Comparison of ENCODE assay signal across 32 cellular contexts in the genomic region with DNA sequence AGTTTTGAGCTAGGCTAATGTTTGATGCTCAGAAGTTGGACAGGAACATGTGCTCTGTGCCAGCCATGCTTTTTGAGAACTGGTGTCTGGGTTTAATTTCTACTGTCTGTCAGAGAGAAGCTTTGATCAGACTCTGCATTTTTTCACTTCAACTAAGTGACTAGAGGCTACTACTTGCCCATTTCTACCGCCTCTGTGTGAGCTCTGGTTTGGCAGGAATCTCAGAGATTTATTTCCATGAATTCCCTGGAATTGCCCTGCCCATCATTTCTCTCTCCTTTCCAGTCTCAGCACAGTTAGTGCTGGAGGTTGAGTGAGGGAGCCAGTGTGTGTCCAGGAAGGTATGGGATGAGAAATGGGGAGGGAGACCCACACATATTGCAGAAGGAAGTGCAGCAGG.
DNase-seq lines count a peak whose midpoint lies in the region; TF ChIP-seq lines count a peak whose summit lies in the region.
"Had no signal": no experiment of that assay in that cellular context is flagged by ENCODE, and none has a peak within 500 bp of the region (broad histone marks: within the 10 kb centered on the region; RNA-seq: fewer than 3 reads in every experiment).

No MANE protein-coding gene starts in this region.

- H3K4me1 ChIP-seq in SJSA1 (replicated peaks): peaks cover 28% of the 10 kb centered on the region
- peaks cover 9% of the 10 kb centered on the region for H3K4me1 ChIP-seq in smooth muscle cell (ENCODE audit: low read depth)
- H3K4me1 ChIP-seq in CD8-positive, alpha-beta memory T cell (ENCODE audit: insufficient read depth, low read length): no peaks in the 10 kb centered on the region
- no peaks in the 10 kb centered on the region for H3K4me1 ChIP-seq in spleen
- H3K4me1 ChIP-seq: ascending aorta, Caco-2, SJCRH30, upper lobe of left lung had no signal

- H3K36me3 Mint-ChIP-seq in CD8-positive, alpha-beta memory T cell: no peaks in the 10 kb centered on the region
- H3K36me3 Mint-ChIP-seq: activated naive CD8-positive, alpha-beta T cell; naive B cell had no signal

- H3K27ac ChIP-seq in SJSA1 (0 out of 2 replicates have a peak overlapping the region, but pooled peaks have one; percentile 2), smooth muscle cell (ENCODE audit: low read depth) (peak overlapping the region; percentile 46), spleen (no peak overlapping the region)
- H3K27ac ChIP-seq in CD8-positive, alpha-beta memory T cell (ENCODE audit: low read depth, low read length): no peak overlapping the region
- H3K27ac ChIP-seq: ascending aorta, C4-2B, coronary artery, GM23248, HL-60, SJCRH30, upper lobe of left lung had no signal

- H3K4me3 Mint-ChIP-seq in CD8-positive, alpha-beta memory T cell: no peak overlapping the region
- H3K4me3 Mint-ChIP-seq: activated naive CD8-positive, alpha-beta T cell; activated T-cell treated with anti-CD3 and anti-CD28 coated beads, Interleukin-2, amount 50 U/mL, for 24 hours; naive B cell had no signal

- TF ChIP-seq POLR2A in spleen (IDR thresholded peaks at IDR 0.05): no peak

- H3K9me3 Mint-ChIP-seq in CD8-positive, alpha-beta memory T cell: peaks cover 3 to 11% (median 6%) of the 10 kb centered on the region in 5 donors

- H3K4me2 ChIP-seq in smooth muscle cell: peak overlapping the region; percentile 68

- no peaks in the 10 kb centered on the region for H3F3A ChIP-seq in smooth muscle cell (ENCODE audit: low read depth)

- 5% methylated on average over 1 of the region's 1 CpG for WGBS in smooth muscle cell (ENCODE audit: low lambda C conversion rate)
- WGBS in spleen, 5 donors: 70 to 91% (median 80%) methylated on average over 1 of the region's 1 CpG

- no peak overlapping the region for H2AFZ ChIP-seq in smooth muscle cell (ENCODE audit: low read depth)
- H2AFZ ChIP-seq: GM23248 had no signal

- CTCF ChIA-PET in CD8-positive, alpha-beta memory T cell (lab: Charles Lee): no interaction called here

- H3K27me3 ChIP-seq in SJSA1 (replicated peaks) (no peaks in the 10 kb centered on the region), smooth muscle cell (ENCODE audit: low read depth) (no peaks in the 10 kb centered on the region), spleen (replicated peaks in 1 of 7) (no peaks in the 10 kb centered on the region)
- H3K27me3 ChIP-seq in CD8-positive, alpha-beta memory T cell (ENCODE audit: insufficient read depth, low read length, poor library complexity, severe bottlenecking): no peaks in the 10 kb centered on the region
- H3K27me3 ChIP-seq: ascending aorta, SJCRH30, upper lobe of left lung had no signal

- no peak for TF ChIP-seq CTCF in smooth muscle cell (IDR thresholded peaks at IDR 0.05; ENCODE audit: borderline replicate concordance, insufficient read depth, poor library complexity, severe bottlenecking)
- no peak for TF ChIP-seq CTCF in spleen (IDR thresholded peaks at IDR 0.05 in 8 of 11, conservative IDR thresholded peaks at IDR 0.05 in 3 of 11)

- no peak overlapping the region for H3K4me3 ChIP-seq in SJSA1
- H3K4me3 ChIP-seq in smooth muscle cell: no peak overlapping the region
- no peak overlapping the region for H3K4me3 ChIP-seq in CD8-positive, alpha-beta memory T cell (ENCODE audit: low read length)
- no peak overlapping the region for H3K4me3 ChIP-seq in spleen
- H3K4me3 ChIP-seq: ascending aorta, coronary artery, GM23248, SJCRH30, upper lobe of left lung had no signal

- H3K4me1 Mint-ChIP-seq in CD8-positive, alpha-beta memory T cell: peaks cover 0 to 11% (median 3%) of the 10 kb centered on the region in 3 donors

- no peak overlapping the region for H3K9ac ChIP-seq in smooth muscle cell (ENCODE audit: low read depth)
- H3K9ac ChIP-seq: GM23248 had no signal

- H3K9me3 ChIP-seq in SJSA1 (replicated peaks): no peaks in the 10 kb centered on the region
- no peaks in the 10 kb centered on the region for H3K9me3 ChIP-seq in smooth muscle cell (replicated peaks; ENCODE audit: low read depth)
- H3K9me3 ChIP-seq in CD8-positive, alpha-beta memory T cell (ENCODE audit: low read length): no peaks in the 10 kb centered on the region
- no peaks in the 10 kb centered on the region for H3K9me3 ChIP-seq in spleen
- H3K9me3 ChIP-seq: ascending aorta, Caco-2, SJCRH30, upper lobe of left lung had no signal

- no peak overlapping the region for H3K27ac Mint-ChIP-seq in CD8-positive, alpha-beta memory T cell
- H3K27ac Mint-ChIP-seq: activated naive CD8-positive, alpha-beta T cell; activated T-cell treated with anti-CD3 and anti-CD28 coated beads, Interleukin-2, amount 50 U/mL, for 24 hours; naive B cell had no signal

- intact Hi-C loops in spleen (cut with DNase I; ENCODE audit: low total_unique reads): no loop called here

- H3K79me2 ChIP-seq in smooth muscle cell (ENCODE audit: low read depth): no peaks in the 10 kb centered on the region

- no peaks in the 10 kb centered on the region for H3K27me3 Mint-ChIP-seq in CD8-positive, alpha-beta memory T cell
- H3K27me3 Mint-ChIP-seq: activated naive CD8-positive, alpha-beta T cell; activated T-cell treated with anti-CD3 and anti-CD28 coated beads, Interleukin-2, amount 50 U/mL, for 24 hours had no signal

- POLR2A ChIA-PET in CD8-positive, alpha-beta memory T cell (lab: Charles Lee): no interaction called here

- DNase-seq in H4 (ENCODE audit: low spot score) (peak; percentile 58), SJSA1 (ENCODE audit: low read depth in 1 of 2, low spot score in 2 of 2) (peak in 1 of 2 experiments; percentile 22), kidney tubule cell (ENCODE audit: low spot score) (peak; percentile 17), smooth muscle cell (lab: John Stamatoyannopoulos, UW; ENCODE audit: unreplicated experiment) (no peak), spleen (no peak), epidermal melanocyte (ENCODE audit: insufficient read length, low spot score) (no peak), inferior parietal cortex (ENCODE audit: extremely low spot score) (no peak)
- DNase-seq in CD8-positive, alpha-beta memory T cell: no peak
- DNase-seq: activated CD4-positive, alpha-beta T cell treated with anti-CD3 and anti-CD28 coated beads, Interleukin-2, amount 50 U/mL, for 1 hour; activated CD4-positive, CD25-positive, alpha-beta regulatory T cell; activated effector memory CD4-positive, alpha-beta T cell treated with anti-CD3 and anti-CD28 coated beads, Interleukin-2, amount 50 U/mL, for 16 hours; activated T-cell treated with anti-CD3 and anti-CD28 coated beads, Interleukin-2, amount 50 U/mL, for 24 hours; Caco-2; caudate nucleus; DND-41; effector CD8-positive, alpha-beta T cell; GM23248; midbrain; MM.1S; naive B cell; NCI-H1417; NCI-H526; SJCRH30; stimulated activated CD4-positive, alpha-beta T cell treated with anti-CD3 and anti-CD28 coated beads, Interleukin-15, amount 100 ng/mL, for 24 hours; stimulated activated CD4-positive, alpha-beta T cell treated with anti-CD3 and anti-CD28 coated beads, Interleukin-4, amount 100 ng/mL, for 4 hours; T-helper 1 cell; upper lobe of left lung had no signal

- H4K20me1 ChIP-seq in smooth muscle cell (ENCODE audit: low read depth): no peaks in the 10 kb centered on the region

- no peaks in the 10 kb centered on the region; the same call in 1 of the 2 replicates for H3K36me3 ChIP-seq in SJSA1
- no peaks in the 10 kb centered on the region for H3K36me3 ChIP-seq in smooth muscle cell (ENCODE audit: low read depth)
- H3K36me3 ChIP-seq in CD8-positive, alpha-beta memory T cell (ENCODE audit: insufficient read depth, low read length): no peaks in the 10 kb centered on the region
- no peaks in the 10 kb centered on the region for H3K36me3 ChIP-seq in spleen
- H3K36me3 ChIP-seq: ascending aorta, SJCRH30, upper lobe of left lung had no signal

Comparison
In these comparisons a context has a peak if more than half of its experiments do, and no peak if none do; other contexts are left out.
1. DNase-seq: peak in H4 (single experiment) and kidney tubule cell (single experiment); none in smooth muscle cell (single experiment), CD8-positive, alpha-beta memory T cell (0 of 5), spleen (single experiment), epidermal melanocyte (single experiment) and inferior parietal cortex (single experiment).
2. H3K27ac ChIP-seq: peak in SJSA1 (single experiment) and smooth muscle cell (single experiment); none in CD8-positive, alpha-beta memory T cell (single experiment) and spleen (0 of 8).